13 cellular contexts compared by ENCODE assay signal in genomic region chr3:153552887-153553604, GRCh38.
"Had no signal": no experiment of that assay in that cellular context is flagged by ENCODE, and none has a peak within 500 bp of the region (broad histone marks: within the 10 kb centered on the region; RNA-seq: fewer than 3 reads in every experiment).

No MANE protein-coding gene starts in this region.

- H3K27ac ChIP-seq: esophagus squamous epithelium, ovary, transverse colon had no signal

- H3K4me3 ChIP-seq: esophagus squamous epithelium, mucosa of descending colon, ovary, transverse colon had no signal

- H3K27me3 ChIP-seq: esophagus squamous epithelium, ovary, transverse colon had no signal

- ATAC-seq: mucosa of descending colon; naive thymus-derived CD4-positive, alpha-beta T cell; stimulated activated memory B cell treated with anti-CD40 and anti-IgM and Interleukin-4, amounts not matched to agents 10 μg/mL and 1 μg/mL and 100 μg/mL, for 72 hours had no signal

- DNase-seq: activated CD4-positive, alpha-beta T cell treated with anti-CD3 and anti-CD28 coated beads, Interleukin-2, amount 10 ng/mL, durations not matched to agents 7 days and 5 days; activated naive CD4-positive, alpha-beta T cell treated with Interleukin-2 at 50 U/mL for 16 hours; esophagus squamous epithelium; foreskin fibroblast; glutamatergic neuron; kidney glomerular epithelial cell; mucosa of descending colon; ovary; stimulated activated CD4-positive, alpha-beta T cell treated with anti-CD3 and anti-CD28 coated beads, Interleukin-2, amount 100 ng/mL, for 48 hours; substantia nigra; transverse colon had no signal

- H3K4me1 ChIP-seq: esophagus squamous epithelium, transverse colon had no signal

- H3K36me3 ChIP-seq: esophagus squamous epithelium, ovary, transverse colon had no signal

- H3K9me3 ChIP-seq: esophagus squamous epithelium, mucosa of descending colon, ovary, transverse colon had no signal
